ENCODE assay signal across 17 cellular contexts in the genomic region with DNA sequence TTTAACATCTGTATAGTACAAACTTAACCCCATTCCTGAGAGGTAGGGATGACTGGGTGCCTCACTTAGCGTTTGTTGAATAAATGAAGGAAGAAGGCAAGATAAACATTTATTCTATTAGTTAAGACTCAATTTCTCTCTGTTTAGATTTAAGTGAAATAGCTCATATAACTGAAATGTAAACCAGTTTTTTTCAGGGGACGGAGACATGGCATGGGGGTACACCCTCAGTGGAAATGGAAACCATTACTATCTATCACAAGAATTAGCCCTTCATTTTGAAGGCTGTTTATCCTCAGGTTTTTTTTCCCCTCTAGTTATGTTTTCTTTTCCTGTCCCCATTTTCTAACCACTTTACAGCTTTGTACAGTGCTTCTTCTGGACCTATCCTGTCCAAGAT.
"Had no signal": no experiment of that assay in that cellular context is flagged by ENCODE, and none has a peak within 500 bp of the region (broad histone marks: within the 10 kb centered on the region; RNA-seq: fewer than 3 reads in every experiment).

No MANE protein-coding gene starts in this region.

- H3K4me3 ChIP-seq: coronary artery, mucosa of descending colon, right atrium auricular region had no signal

- H3K9me3 Mint-ChIP-seq: endodermal cell; naive thymus-derived CD8-positive, alpha-beta T cell; stimulated activated memory B cell treated with anti-CD40 and anti-IgM and Interleukin-4, amounts not matched to agents 10 μg/mL and 1 μg/mL and 100 μg/mL, for 72 hours; stimulated activated naive CD8-positive, alpha-beta T cell treated with anti-CD3 and anti-CD28 coated beads, Interleukin-15, Interleukin-2, amounts not matched to agents 100 ng/mL and 50 ng/mL, for 24 hours had no signal

- H3K27me3 Mint-ChIP-seq: stimulated activated memory B cell treated with anti-CD40 and anti-IgM and Interleukin-4, amounts not matched to agents 10 μg/mL and 1 μg/mL and 100 μg/mL, for 72 hours; stimulated activated naive CD8-positive, alpha-beta T cell treated with anti-CD3 and anti-CD28 coated beads, Interleukin-15, Interleukin-2, amounts not matched to agents 100 ng/mL and 50 ng/mL, for 24 hours had no signal

- H3K27me3 ChIP-seq: neutrophil, right atrium auricular region had no signal

- ATAC-seq: naive thymus-derived CD8-positive, alpha-beta T cell; stimulated activated memory B cell treated with anti-CD40 and anti-IgM and Interleukin-4, amounts not matched to agents 10 μg/mL and 1 μg/mL and 100 μg/mL, for 72 hours had no signal

- H3K36me3 Mint-ChIP-seq: naive thymus-derived CD8-positive, alpha-beta T cell; stimulated activated memory B cell treated with anti-CD40 and anti-IgM and Interleukin-4, amounts not matched to agents 10 μg/mL and 1 μg/mL and 100 μg/mL, for 72 hours had no signal

- H3K4me3 Mint-ChIP-seq: endodermal cell; naive thymus-derived CD8-positive, alpha-beta T cell; stimulated activated memory B cell treated with anti-CD40 and anti-IgM and Interleukin-4, amounts not matched to agents 10 μg/mL and 1 μg/mL and 100 μg/mL, for 72 hours; stimulated activated naive CD8-positive, alpha-beta T cell treated with anti-CD3 and anti-CD28 coated beads, Interleukin-15, Interleukin-2, amounts not matched to agents 100 ng/mL and 50 ng/mL, for 24 hours had no signal

- H3K27ac ChIP-seq: coronary artery, neutrophil had no signal

- H3K27ac Mint-ChIP-seq: naive thymus-derived CD8-positive, alpha-beta T cell; stimulated activated memory B cell treated with anti-CD40 and anti-IgM and Interleukin-4, amounts not matched to agents 10 μg/mL and 1 μg/mL and 100 μg/mL, for 72 hours; stimulated activated naive CD8-positive, alpha-beta T cell treated with anti-CD3 and anti-CD28 coated beads, Interleukin-15, Interleukin-2, amounts not matched to agents 100 ng/mL and 50 ng/mL, for 24 hours had no signal

- DNase-seq: central memory CD4-positive, alpha-beta T cell; effector CD4-positive, alpha-beta T cell; endodermal cell; head of caudate nucleus; hippocampal formation; kidney glomerular epithelial cell; mammary epithelial cell; naive thymus-derived CD8-positive, alpha-beta T cell; stimulated activated CD4-positive, alpha-beta T cell treated with anti-CD3 and anti-CD28 coated beads, Interleukin-1b, Interleukin-23, amount 100 ng/mL, for 48 hours; stimulated activated CD4-positive, alpha-beta T cell treated with anti-CD3 and anti-CD28 coated beads, Interleukin-4, amount 100 ng/mL, for 24 hours; trophoblast cell had no signal

- H3K9me3 ChIP-seq: mucosa of descending colon, neutrophil, right atrium auricular region had no signal

- H3K36me3 ChIP-seq: neutrophil had no signal
